Comparison of ENCODE assay signal across 25 cellular contexts in the genomic region with DNA sequence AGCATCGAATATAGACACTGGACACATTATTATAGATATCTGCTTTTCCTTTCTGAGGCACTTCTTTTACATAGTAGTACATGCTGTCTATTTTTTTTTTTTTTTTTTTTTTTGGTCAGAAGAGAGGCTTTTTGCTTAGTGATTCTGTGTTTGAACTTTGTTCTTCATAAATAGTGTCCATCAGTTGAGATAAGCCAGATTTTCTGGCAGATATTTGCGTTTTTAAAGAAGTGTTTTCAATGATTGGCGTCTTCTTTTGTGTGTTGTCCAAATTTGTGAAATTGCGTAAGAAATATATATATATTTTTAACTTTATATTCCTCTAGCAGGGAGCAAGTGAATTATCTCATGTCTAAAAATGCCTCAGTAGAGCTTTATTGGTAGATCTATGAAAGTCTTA.
"Had no signal": no experiment of that assay in that cellular context is flagged by ENCODE, and none has a peak within 500 bp of the region (broad histone marks: within the 10 kb centered on the region; RNA-seq: fewer than 3 reads in every experiment).

No MANE protein-coding gene starts in this region.

- H2AFZ ChIP-seq: neural progenitor cell had no signal

- H3K4me1 ChIP-seq: prostate gland had no signal

- H3K27me3 ChIP-seq: body of pancreas, neural progenitor cell, right atrium auricular region, tibial nerve had no signal

- H3K4me3 ChIP-seq: body of pancreas, left ventricle myocardium inferior, neural progenitor cell, prostate gland, right atrium auricular region, tibial nerve had no signal

- H3K27ac Mint-ChIP-seq: neural progenitor cell had no signal

- H3K9me3 Mint-ChIP-seq: activated naive CD8-positive, alpha-beta T cell treated with anti-CD3 and anti-CD28 coated beads, Interleukin-2, amount 10 ng/mL, durations not matched to agents 7 days and 5 days; activated T-cell treated with anti-CD3 and anti-CD28 coated beads, Interleukin-2, amount 50 U/mL, for 72 hours had no signal

- H3K27ac ChIP-seq: body of pancreas, left ventricle myocardium inferior, neural progenitor cell, prostate gland, right atrium auricular region, tibial nerve had no signal

- H3K9ac ChIP-seq: neural progenitor cell had no signal

- FAIRE-seq: colon, kidney, urothelium cell line had no signal

- H3K27me3 Mint-ChIP-seq: activated CD4-positive, alpha-beta T cell treated with anti-CD3 and anti-CD28 coated beads, Interleukin-2, amount 10 ng/mL, durations not matched to agents 7 days and 5 days; activated naive CD8-positive, alpha-beta T cell treated with anti-CD3 and anti-CD28 coated beads, Interleukin-2, amount 10 ng/mL, durations not matched to agents 7 days and 5 days had no signal

- DNase-seq: activated CD4-positive, alpha-beta T cell treated with anti-CD3 and anti-CD28 coated beads, Interleukin-2, amount 10 ng/mL, durations not matched to agents 7 days and 5 days; activated CD4-positive, CD25-positive, alpha-beta regulatory T cell; activated CD8-positive, alpha-beta T cell treated with anti-CD3 and anti-CD28 coated beads, Interleukin-2, amount 10 ng/mL, durations not matched to agents 7 days and 5 days; activated gamma-delta T cell; activated naive CD8-positive, alpha-beta T cell treated with anti-CD3 and anti-CD28 coated beads, Interleukin-2, amount 10 ng/mL, durations not matched to agents 7 days and 5 days; activated T-cell treated with anti-CD3 and anti-CD28 coated beads, Interleukin-2, amount 50 U/mL, for 72 hours; body of pancreas; caudate nucleus; foreskin melanocyte; glutamatergic neuron; hypothalamus; kidney; left ventricle myocardium inferior; mammary epithelial cell; stimulated activated CD4-positive, alpha-beta T cell treated with anti-CD3 and anti-CD28 coated beads, Interleukin-12 subunit alpha, Interleukin-12 subunit beta, amount 100 ng/mL, for 4 hours; stimulated activated CD4-positive, alpha-beta T cell treated with anti-CD3 and anti-CD28 coated beads, Interleukin-1b, Interleukin-23, amount 100 ng/mL, for 48 hours; stimulated activated CD8-positive, alpha-beta memory T cell treated with anti-CD3 and anti-CD28 coated beads, Interleukin-4, amount 100 ng/mL, for 48 hours; stimulated activated naive CD4-positive, alpha-beta T cell treated with Interleukin-2 at 50 U/mL for 16 hours; T-helper 9 cell had no signal

- H3K4me2 ChIP-seq: neural progenitor cell had no signal

- ATAC-seq: body of pancreas had no signal

- H3K4me3 Mint-ChIP-seq: neural progenitor cell had no signal

- H3K36me3 ChIP-seq: left ventricle myocardium inferior, neural progenitor cell, prostate gland, right atrium auricular region, tibial nerve had no signal

- H3K9me3 ChIP-seq: body of pancreas, left ventricle myocardium inferior, prostate gland, right atrium auricular region, tibial nerve had no signal
